1 cellular context compared by ENCODE assay signal in the genomic region with DNA sequence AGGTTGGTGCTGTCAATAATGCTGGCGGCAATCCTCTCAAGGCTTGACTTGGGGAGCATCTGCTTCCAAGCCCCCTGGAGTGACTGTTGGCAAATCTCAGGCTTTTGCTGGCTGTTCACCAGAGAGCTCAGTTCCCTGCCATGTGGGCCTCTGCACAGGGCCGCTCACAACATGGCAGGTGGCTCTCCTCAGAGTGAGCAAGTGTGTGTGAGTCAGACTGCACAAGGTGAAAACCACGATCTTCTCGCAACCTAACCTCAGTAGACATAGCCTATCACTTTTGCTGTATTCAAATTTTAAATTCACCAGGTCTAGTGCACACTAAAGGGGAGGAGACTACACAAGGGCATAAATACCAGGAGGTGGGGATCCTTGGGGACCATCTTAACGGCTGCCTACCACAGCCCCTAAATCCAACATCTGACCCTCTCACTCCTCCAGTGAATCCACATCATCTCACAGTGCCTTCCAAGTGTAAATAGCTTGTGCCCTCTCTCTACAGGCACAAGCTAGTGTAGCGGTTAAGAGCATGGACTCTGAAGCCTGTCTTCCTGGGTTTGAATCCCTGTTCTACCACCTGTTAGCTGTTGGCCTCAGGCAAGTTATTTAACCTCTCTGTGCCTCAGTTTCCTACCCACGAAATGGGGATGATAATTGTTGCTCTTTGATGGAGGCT.
TF ChIP-seq lines count a peak whose summit lies in the region.

No MANE protein-coding gene starts in this region.

TF ChIP-seq in GM12878, 131 proteins besides CTCF, POLR2A, EP300 and RAD21 (continued from another document):
- no peak for TF ChIP-seq E2F8 (IDR thresholded peaks at IDR 0.05; ENCODE audit: low read depth, partially characterized antibody)
- 0 out of 2 replicates have a peak, but pooled peaks have one; percentile 33 for TF ChIP-seq YY1 (IDR thresholded peaks at IDR 0.05; ENCODE audit: low read depth, low read length)
- TF ChIP-seq, protein P1, sequence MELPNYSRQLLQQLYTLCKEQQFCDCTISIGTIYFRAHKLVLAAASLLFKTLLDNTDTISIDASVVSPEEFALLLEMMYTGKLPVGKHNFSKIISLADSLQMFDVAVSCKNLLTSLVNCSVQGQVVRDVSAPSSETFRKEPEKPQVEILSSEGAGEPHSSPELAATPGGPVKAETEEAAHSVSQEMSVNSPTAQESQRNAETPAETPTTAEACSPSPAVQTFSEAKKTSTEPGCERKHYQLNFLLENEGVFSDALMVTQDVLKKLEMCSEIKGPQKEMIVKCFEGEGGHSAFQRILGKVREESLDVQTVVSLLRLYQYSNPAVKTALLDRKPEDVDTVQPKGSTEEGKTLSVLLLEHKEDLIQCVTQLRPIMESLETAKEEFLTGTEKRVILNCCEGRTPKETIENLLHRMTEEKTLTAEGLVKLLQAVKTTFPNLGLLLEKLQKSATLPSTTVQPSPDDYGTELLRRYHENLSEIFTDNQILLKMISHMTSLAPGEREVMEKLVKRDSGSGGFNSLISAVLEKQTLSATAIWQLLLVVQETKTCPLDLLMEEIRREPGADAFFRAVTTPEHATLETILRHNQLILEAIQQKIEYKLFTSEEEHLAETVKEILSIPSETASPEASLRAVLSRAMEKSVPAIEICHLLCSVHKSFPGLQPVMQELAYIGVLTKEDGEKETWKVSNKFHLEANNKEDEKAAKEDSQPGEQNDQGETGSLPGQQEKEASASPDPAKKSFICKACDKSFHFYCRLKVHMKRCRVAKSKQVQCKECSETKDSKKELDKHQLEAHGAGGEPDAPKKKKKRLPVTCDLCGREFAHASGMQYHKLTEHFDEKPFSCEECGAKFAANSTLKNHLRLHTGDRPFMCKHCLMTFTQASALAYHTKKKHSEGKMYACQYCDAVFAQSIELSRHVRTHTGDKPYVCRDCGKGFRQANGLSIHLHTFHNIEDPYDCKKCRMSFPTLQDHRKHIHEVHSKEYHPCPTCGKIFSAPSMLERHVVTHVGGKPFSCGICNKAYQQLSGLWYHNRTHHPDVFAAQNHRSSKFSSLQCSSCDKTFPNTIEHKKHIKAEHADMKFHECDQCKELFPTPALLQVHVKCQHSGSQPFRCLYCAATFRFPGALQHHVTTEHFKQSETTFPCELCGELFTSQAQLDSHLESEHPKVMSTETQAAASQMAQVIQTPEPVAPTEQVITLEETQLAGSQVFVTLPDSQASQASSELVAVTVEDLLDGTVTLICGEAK (IDR thresholded peaks at IDR 0.05; ENCODE audit: borderline replicate concordance): no peak
- TF ChIP-seq POLR2AphosphoS5 (IDR thresholded peaks at IDR 0.05; ENCODE audit: low read length): no peak
